Comparison of ENCODE assay signal across 11 cellular contexts in the genomic region with DNA sequence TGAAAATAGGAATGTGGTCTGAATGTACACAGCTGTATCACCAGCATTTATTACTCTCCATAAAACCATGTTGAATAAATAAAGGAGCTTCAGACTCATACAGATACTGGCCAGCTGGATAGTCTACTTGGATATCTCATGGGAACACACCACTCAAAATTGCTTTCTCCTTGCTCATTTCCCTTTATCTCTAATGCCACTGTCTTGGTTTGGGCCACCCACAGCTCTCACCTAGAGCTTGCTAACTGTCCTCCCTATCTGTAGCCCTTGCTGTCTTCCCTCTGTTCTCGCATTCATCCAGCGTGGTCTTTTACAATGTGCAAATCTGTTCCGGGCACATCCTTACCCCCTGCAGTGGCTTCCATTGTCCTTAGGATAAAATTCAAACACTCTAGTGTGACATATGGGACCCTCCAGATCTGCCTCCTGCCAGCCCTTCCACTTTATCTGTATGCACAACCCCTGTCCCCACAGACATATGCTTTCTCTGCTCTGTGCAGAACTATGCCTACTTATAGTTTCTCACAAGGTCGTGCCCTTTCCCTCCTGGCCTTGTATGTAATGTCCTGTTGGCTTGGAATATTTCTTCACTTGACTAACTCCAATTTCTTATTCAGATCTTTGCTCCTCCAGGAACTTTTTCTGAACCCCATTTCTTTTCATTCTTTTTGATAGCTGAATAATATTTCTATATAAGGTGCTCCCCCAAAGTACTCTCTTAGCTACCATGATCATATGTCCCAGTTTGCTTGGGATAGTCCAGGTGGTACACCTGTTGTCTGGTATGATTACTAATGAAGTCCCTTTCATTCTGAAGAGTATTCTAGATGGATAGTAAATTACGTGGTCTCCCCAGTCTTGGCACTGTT. TPM values are rescaled to one million over a fixed set of nuclear protein-coding genes. Genes with fewer than 3 reads are reported as not detected.
A peak's percentile ranks its signal among the peaks of the same experiment; 100 is the strongest.
DNase-seq lines count a peak whose midpoint lies in the region; ATAC-seq, FAIRE-seq and TF ChIP-seq lines count a peak whose summit lies in the region.
"Had no signal": no experiment of that assay in that cellular context is flagged by ENCODE, and none has a peak within 500 bp of the region (broad histone marks: within the 10 kb centered on the region; RNA-seq: fewer than 3 reads in every experiment).

No MANE protein-coding gene starts in this region.

- no peaks in the 10 kb centered on the region for H3K9me1 ChIP-seq in endothelial cell of umbilical vein (replicated peaks; ENCODE audit: control insufficient read depth, extremely low read depth, insufficient read depth, low read length)

- TF ChIP-seq POLR2A in endothelial cell of umbilical vein (IDR thresholded peaks at IDR 0.05; ENCODE audit: low read depth, low read length), result no peak

- no peak for TF ChIP-seq RAD21 in SK-N-SH (IDR thresholded peaks at IDR 0.05; ENCODE audit: low read length)

- H3K27ac Mint-ChIP-seq in activated CD4-positive, alpha-beta T cell treated with anti-CD3 and anti-CD28 coated beads for 36 hours, result no peak overlapping the region

- TF ChIP-seq EP300 in SK-N-SH (IDR thresholded peaks at IDR 0.05; ENCODE audit: borderline replicate concordance in 1 of 2, low read depth in 1 of 2, low read length in 1 of 2), result no peak

- peaks cover 25% of the 10 kb centered on the region for H3K4me1 Mint-ChIP-seq in activated CD4-positive, alpha-beta T cell treated with anti-CD3 and anti-CD28 coated beads for 36 hours

- no peak for DNase-seq in SK-N-SH
- peak; percentile 26 for DNase-seq in NCI-H748 treated with DMSO at 0.1 percent for 48 hours (lab: John Stamatoyannopoulos, UW)
- no peak for DNase-seq in endothelial cell of umbilical vein (ENCODE audit: low read depth, low spot score)
- peak; percentile 24 for DNase-seq in small intestine
- DNase-seq in DMS79 (lab: John Stamatoyannopoulos, UW), result no peak
- DNase-seq in activated CD4-positive, alpha-beta T cell treated with anti-CD3 and anti-CD28 coated beads for 36 hours, result no peak
- DNase-seq: activated naive CD4-positive, alpha-beta T cell treated with anti-CD3 and anti-CD28 coated beads, Interleukin-2, amount 50 U/mL, for 16 hours; NCI-H2227 treated with DMSO at 0.1 percent for 48 hours had no signal

- H3F3A ChIP-seq in SK-N-SH (replicated peaks; ENCODE audit: insufficient read depth), result peaks cover 8% of the 10 kb centered on the region

- ATAC-seq in SK-N-SH treated with all-trans-retinoic acid at 6 μM for 48 hours (no peak), HG03439 (IDR thresholded peaks at IDR 0.05; ENCODE audit: unreplicated experiment) (no peak)
- no peak for ATAC-seq in activated CD4-positive, alpha-beta T cell treated with anti-CD3 and anti-CD28 coated beads for 36 hours

- H3K4me3 Mint-ChIP-seq in activated CD4-positive, alpha-beta T cell treated with anti-CD3 and anti-CD28 coated beads for 36 hours, result no peak overlapping the region

- H3K27ac ChIP-seq in SK-N-SH (ENCODE audit: low read depth in 2 of 2, low read length in 1 of 2) (no peak overlapping the region), endothelial cell of umbilical vein (ENCODE audit: insufficient read depth, low read depth, low read length) (no peak overlapping the region), small intestine (ENCODE audit: low read depth in 1 of 2, low read length in 1 of 2) (no peak overlapping the region)
- H3K27ac ChIP-seq: parathyroid adenoma had no signal

- H3K27me3 Mint-ChIP-seq in activated CD4-positive, alpha-beta T cell treated with anti-CD3 and anti-CD28 coated beads for 36 hours, result no peaks in the 10 kb centered on the region

- no peaks in the 10 kb centered on the region for H4K20me1 ChIP-seq in SK-N-SH (ENCODE audit: insufficient read depth)
- H4K20me1 ChIP-seq in endothelial cell of umbilical vein (replicated peaks; ENCODE audit: control insufficient read depth, extremely low read depth, insufficient read depth, low read length), result peaks cover 3% of the 10 kb centered on the region

- no peak overlapping the region for H2AFZ ChIP-seq in SK-N-SH (ENCODE audit: low read depth)
- H2AFZ ChIP-seq in endothelial cell of umbilical vein (ENCODE audit: low read depth, low read length), result no peak overlapping the region
- H2AFZ ChIP-seq: parathyroid adenoma had no signal

- POLR2A ChIA-PET in SK-N-SH (lab: Yijun Ruan, JAX), result no interaction called here
- POLR2A ChIA-PET in endothelial cell of umbilical vein (lab: Charles Lee), result no interaction called here
- POLR2A ChIA-PET in activated CD4-positive, alpha-beta T cell treated with anti-CD3 and anti-CD28 coated beads for 36 hours (lab: Charles Lee), result interaction anchor here (0.6 to 0.9 kb wide), 2 partner anchors 535 to 1055 kb away, joined by 3 to 7 read pairs; no protein-coding TSS in a partner anchor

- intact Hi-C loops in endothelial cell of umbilical vein (cut with micrococcal nuclease), result no loop called here
- intact Hi-C loops in activated CD4-positive, alpha-beta T cell treated with anti-CD3 and anti-CD28 coated beads for 36 hours (cut with DNase I, micrococcal nuclease), result no loop called here

- TF ChIP-seq CTCF in SK-N-SH (IDR thresholded peaks at IDR 0.05) (no peak), endothelial cell of umbilical vein (IDR thresholded peaks at IDR 0.05; ENCODE audit: extremely low read depth in 1 of 2, insufficient read depth in 1 of 2, low read depth in 1 of 2, low read length in 2 of 2) (no peak)

- H3K27me3 ChIP-seq in SK-N-SH (ENCODE audit: insufficient read depth) (no peaks in the 10 kb centered on the region), endothelial cell of umbilical vein (ENCODE audit: control insufficient read depth in 2 of 2, insufficient read depth in 2 of 2, low read length in 2 of 2) (no peaks in the 10 kb centered on the region), small intestine (ENCODE audit: control insufficient read depth in 2 of 2, insufficient read depth in 2 of 2, low read length in 2 of 2) (no peaks in the 10 kb centered on the region)

- H3K4me1 ChIP-seq in SK-N-SH (ENCODE audit: control insufficient read depth in 1 of 2, insufficient read depth in 2 of 2, low read depth in 1 of 2, low read length in 1 of 2) (peaks cover 0 to 18% of the 10 kb centered on the region in 2 experiments; a peak in 2 of 4 replicates), endothelial cell of umbilical vein (ENCODE audit: control insufficient read depth, extremely low read depth, insufficient read depth, low read length) (peaks cover 19% of the 10 kb centered on the region), small intestine (ENCODE audit: control insufficient read depth in 2 of 2, insufficient read depth in 1 of 2, low read depth in 1 of 2, low read length in 1 of 2) (peaks cover 0 to 12% of the 10 kb centered on the region in 2 donors)
- H3K4me1 ChIP-seq: parathyroid adenoma had no signal

- 77% methylated on average over 5 of the region's 5 CpGs for WGBS in SK-N-SH (ENCODE audit: low lambda C conversion rate)
- WGBS in small intestine, 3 donors, result 82 to 88% (median 86%) methylated on average over 5 of the region's 5 CpGs

- no peak for FAIRE-seq in endothelial cell of umbilical vein (lab: Jason Lieb, UNC)
- FAIRE-seq in small intestine (lab: Jason Lieb, UNC), result no peak

- peak overlapping the region; percentile 6; the same call in 1 of the 2 replicates for H3K4me2 ChIP-seq in SK-N-SH
- H3K4me2 ChIP-seq in endothelial cell of umbilical vein (ENCODE audit: insufficient read depth, low read length), result peak overlapping the region; percentile 82

- H3K9ac ChIP-seq in SK-N-SH (no peak overlapping the region), endothelial cell of umbilical vein (replicated peaks; ENCODE audit: extremely low read depth, insufficient read depth, low read length) (no peak overlapping the region)
- H3K9ac ChIP-seq: parathyroid adenoma had no signal

- H3K9me3 Mint-ChIP-seq in activated CD4-positive, alpha-beta T cell treated with anti-CD3 and anti-CD28 coated beads for 36 hours (ENCODE audit: low read depth), result no peaks in the 10 kb centered on the region

- H3K4me3 ChIP-seq in SK-N-SH (ENCODE audit: low read depth in 2 of 2, low read length in 1 of 2) (no peak overlapping the region; a peak in 1 of 4 replicates), endothelial cell of umbilical vein (replicated peaks in 1 of 3; ENCODE audit: insufficient read depth in 1 of 3, low read depth in 1 of 3, low read length in 3 of 3) (peak overlapping the region in 1 of 3 experiments; percentile 51), small intestine (ENCODE audit: low read depth in 1 of 2, low read length in 2 of 2) (peak overlapping the region in 1 of 2 donors; percentile 42)

- peaks cover 16% of the 10 kb centered on the region for H3K36me3 Mint-ChIP-seq in activated CD4-positive, alpha-beta T cell treated with anti-CD3 and anti-CD28 coated beads for 36 hours (ENCODE audit: low read depth)

- H3K79me2 ChIP-seq in SK-N-SH (ENCODE audit: insufficient read depth) (peaks cover 66% of the 10 kb centered on the region), endothelial cell of umbilical vein (ENCODE audit: control insufficient read depth, insufficient read depth, low read length) (peaks cover 43% of the 10 kb centered on the region)
- H3K79me2 ChIP-seq: parathyroid adenoma had no signal

- BruUV-seq in endothelial cell of umbilical vein (replicated peaks; lab: Mats Ljungman, UMichigan), result no TSS peak

- dilution Hi-C loops in endothelial cell of umbilical vein (cut with MboI; ENCODE audit: extremely low pct_ligation_motif_present, low sequenced_read_pairs), result no loop called here

- no peaks in the 10 kb centered on the region for H3K9me2 ChIP-seq in SK-N-SH

- H3K36me3 ChIP-seq in SK-N-SH (replicated peaks in 1 of 2; ENCODE audit: control insufficient read depth in 1 of 2, insufficient read depth in 2 of 2, low read length in 1 of 2) (peaks cover 15 to 16% of the 10 kb centered on the region in 2 experiments), endothelial cell of umbilical vein (ENCODE audit: control insufficient read depth in 2 of 2, extremely low read depth in 1 of 2, insufficient read depth in 2 of 2, low read length in 2 of 2) (no peaks in the 10 kb centered on the region), small intestine (ENCODE audit: control insufficient read depth in 2 of 2, insufficient read depth in 2 of 2, low read length in 2 of 2) (peaks cover 0 to 4% of the 10 kb centered on the region in 2 donors)

- H3K9me3 ChIP-seq in SK-N-SH (no peaks in the 10 kb centered on the region), endothelial cell of umbilical vein (replicated peaks; ENCODE audit: control insufficient read depth, insufficient read depth, low read length) (no peaks in the 10 kb centered on the region), small intestine (ENCODE audit: control insufficient read depth, low read depth) (no peaks in the 10 kb centered on the region)

- CTCF ChIA-PET in SK-N-SH (lab: Yijun Ruan, JAX), result interaction anchor here (0.6 kb wide), 1 partner anchor 134 kb away, joined by 3 read pairs; no protein-coding TSS in a partner anchor
- CTCF ChIA-PET in endothelial cell of umbilical vein (lab: Charles Lee), result interaction anchor here (0.7 to 1.4 kb wide), 4 partner anchors 46 to 196 kb away, joined by 3 to 5 read pairs (median 3); no protein-coding TSS in a partner anchor
- CTCF ChIA-PET in activated CD4-positive, alpha-beta T cell treated with anti-CD3 and anti-CD28 coated beads for 36 hours (lab: Charles Lee), result interaction anchor here (0.6 to 1.4 kb wide), 8 partner anchors 13 to 896 kb away, joined by 3 to 5 read pairs (median 3); partner anchors contain the start of genes NENF and SPATA45

RNA-seq across cellular contexts. Expression of gene FLVCR1, which starts 2.9 kb away (rescaled TPM):
- polyA plus RNA-seq in SK-N-SH (2012; rRNA removed) (1.7 and 2.5 TPM in 2 replicates), endothelial cell of umbilical vein (3.2 and 3.5 TPM in 2 replicates), small intestine (10 to 100 TPM in 2 of 3 donors, 1 to 10 TPM in 1; 4.4 to 15.4 (median 12.7) TPM)
- polyA plus RNA-seq in SK-N-SH (2012; cell fraction: cytosol; rRNA removed), result 1.9 and 2.1 TPM in 2 replicates
- polyA plus RNA-seq in SK-N-SH (2012; cell fraction: nucleus; rRNA removed), result 4.4 and 7.7 TPM in 2 replicates
- 11.9 and 12.0 TPM in 2 replicates for total RNA-seq in endothelial cell of umbilical vein
- 2.3 and 2.7 TPM in 2 replicates for polyA plus RNA-seq in endothelial cell of umbilical vein (2011; cell fraction: cytosol; rRNA removed)
- 10.2 and 12.2 TPM in 2 replicates for polyA plus RNA-seq in endothelial cell of umbilical vein (2011; cell fraction: nucleus; rRNA removed)
- polyA plus RNA-seq in endothelial cell of umbilical vein (2012), result 4.3 and 5.9 TPM in 2 replicates
- 13.9 and 16.1 TPM in 2 replicates for polyA minus RNA-seq in endothelial cell of umbilical vein
- polyA minus RNA-seq in endothelial cell of umbilical vein (2011; cell fraction: cytosol; rRNA and poly(A)+ RNA removed), result 35.7 TPM
- 11.8 and 17.7 TPM in 2 replicates for polyA minus RNA-seq in endothelial cell of umbilical vein (2011; cell fraction: nucleus; rRNA and poly(A)+ RNA removed)
- 10 to 100 TPM; 13.5 to 13.9 TPM for total RNA-seq in activated CD4-positive, alpha-beta T cell treated with anti-CD3 and anti-CD28 coated beads for 36 hours

RNA-seq across cellular contexts. Expression of gene SPATA45, which starts 13.5 kb away (rescaled TPM):
- 0.24 TPM in 1 of 2 replicates, not detected in the other for polyA plus RNA-seq in SK-N-SH (2012; rRNA removed)
- 0.12 and 0.60 TPM in 2 replicates for polyA plus RNA-seq in SK-N-SH (2012; cell fraction: cytosol; rRNA removed)
- not detected in 2 replicates for polyA plus RNA-seq in SK-N-SH (2012; cell fraction: nucleus; rRNA removed)
- not detected in 2 replicates for total RNA-seq in endothelial cell of umbilical vein
- polyA plus RNA-seq in endothelial cell of umbilical vein, result not detected in 2 replicates
- not detected in 2 replicates for polyA plus RNA-seq in endothelial cell of umbilical vein (2011; cell fraction: cytosol; rRNA removed)
- not detected in 2 replicates for polyA plus RNA-seq in endothelial cell of umbilical vein (2011; cell fraction: nucleus; rRNA removed)
- polyA plus RNA-seq in endothelial cell of umbilical vein (2012), result not detected in 2 replicates
- polyA minus RNA-seq in endothelial cell of umbilical vein, result not detected in 2 replicates
- not detected for polyA minus RNA-seq in endothelial cell of umbilical vein (2011; cell fraction: cytosol; rRNA and poly(A)+ RNA removed)
- polyA minus RNA-seq in endothelial cell of umbilical vein (2011; cell fraction: nucleus; rRNA and poly(A)+ RNA removed), result not detected in 2 replicates
- polyA plus RNA-seq in small intestine, result not detected
- not detected for total RNA-seq in activated CD4-positive, alpha-beta T cell treated with anti-CD3 and anti-CD28 coated beads for 36 hours

Comparison
In these comparisons a context has a peak if more than half of its experiments do, and no peak if none do; other contexts are left out.
1. DNase-seq: peak in NCI-H748 treated with DMSO at 0.1 percent for 48 hours (single experiment) and small intestine (single experiment); none in SK-N-SH (single experiment), endothelial cell of umbilical vein (single experiment), DMS79 (single experiment) and activated CD4-positive, alpha-beta T cell treated with anti-CD3 and anti-CD28 coated beads for 36 hours (single experiment).